In the genomic region with DNA sequence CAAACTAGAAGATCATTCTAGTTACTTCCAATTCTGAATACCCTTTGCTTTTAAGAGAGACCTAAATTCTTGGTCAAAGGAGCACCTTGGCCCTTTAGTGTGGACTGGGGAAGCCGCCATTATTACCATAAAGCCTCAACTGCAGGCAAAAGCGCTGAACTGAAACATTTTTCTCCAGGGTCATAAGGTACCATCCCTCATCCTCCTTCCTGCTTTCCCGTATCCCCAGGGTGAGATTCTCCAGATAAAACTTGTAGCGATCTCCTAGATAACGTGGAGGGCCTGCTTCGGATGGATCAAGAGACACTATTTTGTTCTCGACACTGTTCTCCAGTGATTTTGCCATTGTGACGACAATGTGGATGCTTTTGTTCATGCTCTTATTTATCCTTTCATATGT, we compare ENCODE assay signal across 19 cellular contexts. TPM values are rescaled to one million over a fixed set of nuclear protein-coding genes. Genes with fewer than 3 reads are reported as not detected.
DNase-seq lines count a peak whose midpoint lies in the region; ATAC-seq and TF ChIP-seq lines count a peak whose summit lies in the region.
"Had no signal": no experiment of that assay in that cellular context is flagged by ENCODE, and none has a peak within 500 bp of the region (broad histone marks: within the 10 kb centered on the region; RNA-seq: fewer than 3 reads in every experiment).

No MANE protein-coding gene starts in this region.

- H3K4me3 Mint-ChIP-seq in activated CD4-positive, alpha-beta T cell treated with anti-CD3 and anti-CD28 coated beads, Interleukin-2, amount 10 ng/mL, durations not matched to agents 24 days and 14 days = peak overlapping the region; percentile 79
- peak overlapping the region; percentile 35 for H3K4me3 Mint-ChIP-seq in activated naive CD8-positive, alpha-beta T cell treated with anti-CD3 and anti-CD28 coated beads for 36 hours
- peak overlapping the region; percentile 76 for H3K4me3 Mint-ChIP-seq in natural killer cell treated with Interleukin-12 subunit alpha and Interleukin-12 subunit beta and Interleukin-15 and Interleukin-18, amount 100 ng/mL, for 72 hours
- H3K4me3 Mint-ChIP-seq: type B pancreatic cell had no signal

- H3K9me3 ChIP-seq in right cardiac atrium (ENCODE audit: control insufficient read depth, low read length) = no peaks in the 10 kb centered on the region
- H3K9me3 ChIP-seq: heart left ventricle, Peyer's patch had no signal

- peak; percentile 36 for TF ChIP-seq POLR2A in GM18951 (IDR thresholded peaks at IDR 0.05; ENCODE audit: extremely low read depth, insufficient read depth, insufficient read length)

- peaks cover 84% of the 10 kb centered on the region for H3K4me1 Mint-ChIP-seq in activated CD4-positive, alpha-beta T cell treated with anti-CD3 and anti-CD28 coated beads, Interleukin-2, amount 10 ng/mL, durations not matched to agents 24 days and 14 days
- H3K4me1 Mint-ChIP-seq in activated naive CD8-positive, alpha-beta T cell treated with anti-CD3 and anti-CD28 coated beads for 36 hours = peaks cover 85% of the 10 kb centered on the region
- H3K4me1 Mint-ChIP-seq in natural killer cell treated with Interleukin-12 subunit alpha and Interleukin-12 subunit beta and Interleukin-15 and Interleukin-18, amount 100 ng/mL, for 72 hours (ENCODE audit: low read depth in 2 of 2) = peaks cover 72 to 79% of the 10 kb centered on the region in 2 donors

- in situ Hi-C loops in GM18951 (cut with MboI; ENCODE audit: low sequenced_read_pairs, unreplicated experiment) = no loop called here

- intact Hi-C loops in activated CD4-positive, alpha-beta T cell treated with anti-CD3 and anti-CD28 coated beads, Interleukin-2, amount 10 ng/mL, durations not matched to agents 24 days and 14 days (cut with micrococcal nuclease) = no loop called here
- intact Hi-C loops in right cardiac atrium (cut with DNase I) (no loop called here), left ventricle myocardium superior (cut with micrococcal nuclease) (no loop called here)

- no peaks in the 10 kb centered on the region for H3K4me1 ChIP-seq in right cardiac atrium (ENCODE audit: control insufficient read depth, insufficient read depth, low read length)

- peak overlapping the region; percentile 96 for H3K27ac Mint-ChIP-seq in activated CD4-positive, alpha-beta T cell treated with anti-CD3 and anti-CD28 coated beads, Interleukin-2, amount 10 ng/mL, durations not matched to agents 24 days and 14 days
- peak overlapping the region; percentile 94 for H3K27ac Mint-ChIP-seq in activated naive CD8-positive, alpha-beta T cell treated with anti-CD3 and anti-CD28 coated beads for 36 hours
- peak overlapping the region; percentile 83 to 95 for H3K27ac Mint-ChIP-seq in natural killer cell treated with Interleukin-12 subunit alpha and Interleukin-12 subunit beta and Interleukin-15 and Interleukin-18, amount 100 ng/mL, for 72 hours
- H3K27ac Mint-ChIP-seq: type B pancreatic cell had no signal

- no peak for DNase-seq in activated CD4-positive, alpha-beta T cell treated with anti-CD3 and anti-CD28 coated beads, Interleukin-2, amount 10 ng/mL, durations not matched to agents 24 days and 14 days
- no peak for DNase-seq in activated CD4-positive, alpha-beta T cell treated with anti-CD3 and anti-CD28 coated beads, Interleukin-2, amount 50 U/mL, for 1 hour
- no peak for DNase-seq in activated naive CD8-positive, alpha-beta T cell treated with anti-CD3 and anti-CD28 coated beads for 36 hours
- DNase-seq in natural killer cell treated with Interleukin-12 subunit alpha and Interleukin-12 subunit beta and Interleukin-15 and Interleukin-18, amount 100 ng/mL, for 72 hours (ENCODE audit: low spot score) = no peak
- DNase-seq in right cardiac atrium (no peak), left ventricle myocardium superior (no peak)
- DNase-seq: heart left ventricle, mammary epithelial cell, NCI-H146, NCI-H82, Peyer's patch had no signal

- H3K27ac ChIP-seq in right cardiac atrium (ENCODE audit: low read length) = no peak overlapping the region
- H3K27ac ChIP-seq: cardiac muscle cell had no signal

- no peaks in the 10 kb centered on the region for H3K9me3 Mint-ChIP-seq in activated CD4-positive, alpha-beta T cell treated with anti-CD3 and anti-CD28 coated beads, Interleukin-2, amount 10 ng/mL, durations not matched to agents 24 days and 14 days
- no peaks in the 10 kb centered on the region for H3K9me3 Mint-ChIP-seq in activated naive CD8-positive, alpha-beta T cell treated with anti-CD3 and anti-CD28 coated beads for 36 hours
- H3K9me3 Mint-ChIP-seq in natural killer cell treated with Interleukin-12 subunit alpha and Interleukin-12 subunit beta and Interleukin-15 and Interleukin-18, amount 100 ng/mL, for 72 hours = peaks cover 5% of the 10 kb centered on the region
- H3K9me3 Mint-ChIP-seq: type B pancreatic cell had no signal

- whole genome bisulfite sequencing in right cardiac atrium = 91% methylated on average over 8 of the region's 8 CpGs

- peaks cover 85% of the 10 kb centered on the region for H3K36me3 Mint-ChIP-seq in activated CD4-positive, alpha-beta T cell treated with anti-CD3 and anti-CD28 coated beads, Interleukin-2, amount 10 ng/mL, durations not matched to agents 24 days and 14 days (ENCODE audit: low read depth)
- peaks cover 81% of the 10 kb centered on the region for H3K36me3 Mint-ChIP-seq in activated naive CD8-positive, alpha-beta T cell treated with anti-CD3 and anti-CD28 coated beads for 36 hours
- H3K36me3 Mint-ChIP-seq in natural killer cell treated with Interleukin-12 subunit alpha and Interleukin-12 subunit beta and Interleukin-15 and Interleukin-18, amount 100 ng/mL, for 72 hours = peaks cover 19% of the 10 kb centered on the region
- H3K36me3 Mint-ChIP-seq: type B pancreatic cell had no signal

- no peak for ATAC-seq in natural killer cell treated with Interleukin-12 subunit alpha and Interleukin-12 subunit beta and Interleukin-15 and Interleukin-18, amount 100 ng/mL, for 72 hours
- ATAC-seq in right cardiac atrium (no peak), HG02642 (IDR thresholded peaks at IDR 0.05; ENCODE audit: poor library complexity, unreplicated experiment) (no peak), left ventricle myocardium superior (no peak)
- ATAC-seq: heart left ventricle had no signal

- H3K27me3 Mint-ChIP-seq in activated CD4-positive, alpha-beta T cell treated with anti-CD3 and anti-CD28 coated beads, Interleukin-2, amount 10 ng/mL, durations not matched to agents 24 days and 14 days = no peaks in the 10 kb centered on the region
- H3K27me3 Mint-ChIP-seq in activated naive CD8-positive, alpha-beta T cell treated with anti-CD3 and anti-CD28 coated beads for 36 hours = no peaks in the 10 kb centered on the region
- no peaks in the 10 kb centered on the region for H3K27me3 Mint-ChIP-seq in natural killer cell treated with Interleukin-12 subunit alpha and Interleukin-12 subunit beta and Interleukin-15 and Interleukin-18, amount 100 ng/mL, for 72 hours

- no peak overlapping the region for H3K4me3 ChIP-seq in right cardiac atrium (ENCODE audit: low read length)
- H3K4me3 ChIP-seq: cardiac muscle cell, Peyer's patch had no signal

- H3K27me3 ChIP-seq in right cardiac atrium (ENCODE audit: control insufficient read depth, insufficient read depth) = no peaks in the 10 kb centered on the region
- H3K27me3 ChIP-seq: cardiac muscle cell, heart left ventricle, Peyer's patch had no signal

RNA-seq across cellular contexts. Expression of a gene that starts 9.8 kb away (rescaled TPM):
- 113 and 114 TPM in 2 replicates for total RNA-seq in activated CD4-positive, alpha-beta T cell treated with anti-CD3 and anti-CD28 coated beads, Interleukin-2, amount 10 ng/mL, durations not matched to agents 24 days and 14 days
- total RNA-seq in activated naive CD8-positive, alpha-beta T cell treated with anti-CD3 and anti-CD28 coated beads for 36 hours = 10 to 100 TPM; 39.8 to 41.6 TPM
- total RNA-seq in natural killer cell treated with Interleukin-12 subunit alpha and Interleukin-12 subunit beta and Interleukin-15 and Interleukin-18, amount 100 ng/mL, for 72 hours = 10 to 100 TPM; 52.1 to 86.2 TPM
- under 1 TPM; 0.28 to 0.46 (median 0.38) TPM for total RNA-seq in right cardiac atrium
- 0.18 TPM for polyA plus RNA-seq in right cardiac atrium
- total RNA-seq in left ventricle myocardium superior = 0.15 TPM
- total RNA-seq: cardiac muscle cell, Daoy, HT-29, mammary epithelial cell, pulmonary artery endothelial cell had no signal
- polyA plus RNA-seq: cardiac muscle cell, mammary epithelial cell, neural cell had no signal

RNA-seq across cellular contexts. Expression of a gene that starts 57.8 kb away (rescaled TPM):
- total RNA-seq in activated CD4-positive, alpha-beta T cell treated with anti-CD3 and anti-CD28 coated beads, Interleukin-2, amount 10 ng/mL, durations not matched to agents 24 days and 14 days = 17.3 and 17.7 TPM in 2 replicates
- 10 to 100 TPM; 13.5 to 13.7 TPM for total RNA-seq in activated naive CD8-positive, alpha-beta T cell treated with anti-CD3 and anti-CD28 coated beads for 36 hours
- 10 to 100 TPM in 1 of 2 donors, 1 to 10 TPM in 1; 3.8 to 13.4 TPM for total RNA-seq in natural killer cell treated with Interleukin-12 subunit alpha and Interleukin-12 subunit beta and Interleukin-15 and Interleukin-18, amount 100 ng/mL, for 72 hours
- total RNA-seq in right cardiac atrium = 1 to 10 TPM; 4.2 to 5.7 (median 5.3) TPM
- 0.61 TPM for polyA plus RNA-seq in right cardiac atrium
- 2.8 TPM for total RNA-seq in left ventricle myocardium superior
- total RNA-seq: cardiac muscle cell, Daoy, HT-29, mammary epithelial cell, pulmonary artery endothelial cell had no signal
- polyA plus RNA-seq: cardiac muscle cell, mammary epithelial cell, neural cell had no signal

Comparison
In these comparisons a context has a peak if more than half of its experiments do, and no peak if none do; other contexts are left out.
1. RNA of a gene that starts 9.8 kb away (total RNA-seq): 113 to 114 TPM in activated CD4-positive, alpha-beta T cell treated with anti-CD3 and anti-CD28 coated beads, Interleukin-2, amount 10 ng/mL, durations not matched to agents 24 days and 14 days, 52.1 to 86.2 TPM in natural killer cell treated with Interleukin-12 subunit alpha and Interleukin-12 subunit beta and Interleukin-15 and Interleukin-18, amount 100 ng/mL, for 72 hours and 39.8 to 41.6 TPM in activated naive CD8-positive, alpha-beta T cell treated with anti-CD3 and anti-CD28 coated beads for 36 hours; 0.28 to 0.46 TPM in right cardiac atrium and 0.15 TPM in left ventricle myocardium superior (single experiment); every median in the first group is over 10 times any median in the second.
2. Peak in every context shown above with its lines, with median percentiles within 50 percentile points of each other: H3K27ac Mint-ChIP-seq and H3K4me3 Mint-ChIP-seq.